In the genomic region with DNA sequence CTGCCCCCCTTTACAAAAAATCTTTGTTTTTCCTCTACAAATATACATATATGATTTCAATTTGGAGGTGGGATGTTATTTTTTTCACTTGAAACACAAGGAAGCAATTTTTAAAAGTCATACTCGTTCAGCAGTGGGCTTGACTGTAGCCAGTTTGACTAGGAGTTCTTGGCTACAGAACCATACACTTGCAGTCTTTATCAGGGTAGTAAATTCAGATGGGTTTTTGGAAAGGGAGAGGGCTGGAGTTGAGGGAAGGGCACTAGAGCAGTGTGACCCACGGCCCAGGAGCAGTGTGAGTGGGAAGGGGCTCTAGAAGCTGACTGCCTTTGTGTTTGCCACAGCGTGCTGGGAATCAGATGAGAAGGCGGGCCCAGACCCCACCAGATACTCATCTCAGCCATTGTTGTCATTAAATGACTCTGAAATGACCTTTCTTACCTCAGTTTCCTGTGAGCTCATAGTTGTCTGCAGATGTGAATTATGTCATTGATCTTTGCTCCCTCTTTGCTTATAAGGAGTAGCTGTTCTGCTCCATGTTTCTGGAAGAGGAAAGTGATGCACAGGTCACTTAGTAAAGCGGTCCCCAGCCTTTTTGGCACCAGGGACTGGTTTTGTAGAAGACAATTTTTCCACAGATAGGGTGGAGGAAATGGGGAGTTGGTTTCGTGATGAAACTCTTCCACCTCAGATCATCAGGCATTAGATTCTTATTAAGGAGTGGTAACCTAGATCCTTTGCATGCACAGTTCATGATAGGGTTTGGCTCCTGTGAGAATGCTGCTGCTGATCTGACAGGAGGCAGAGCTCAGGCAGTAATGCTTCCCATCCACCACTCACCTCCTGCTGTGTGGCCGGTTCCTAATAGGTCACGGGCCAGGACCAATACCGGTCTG, we compare ENCODE assay signal across 8 cellular contexts.
DNase-seq lines count a peak whose midpoint lies in the region; ATAC-seq, FAIRE-seq and TF ChIP-seq lines count a peak whose summit lies in the region.

No MANE protein-coding gene starts in this region.

- peaks cover 81% of the 10 kb centered on the region for H3K4me1 Mint-ChIP-seq in T-helper 1 cell treated with Interleukin-12 subunit alpha and Interleukin-12 subunit beta and Interleukin-4 antibody, amounts not matched to agents 30 μg/mL and 1 μg/mL, for 36 hours (ENCODE audit: low read depth)
- peaks cover 86% of the 10 kb centered on the region for H3K4me1 Mint-ChIP-seq in osteocyte (ENCODE audit: unreplicated experiment)

- H3K27me3 ChIP-seq in dorsolateral prefrontal cortex = no peaks in the 10 kb centered on the region

- H3K27ac ChIP-seq in dorsolateral prefrontal cortex = peak overlapping the region in 37 of 59 donors; percentile 1 to 78 (median 31)

- H3K4me3 Mint-ChIP-seq in T-helper 1 cell treated with Interleukin-12 subunit alpha and Interleukin-12 subunit beta and Interleukin-4 antibody, amounts not matched to agents 30 μg/mL and 1 μg/mL, for 36 hours = peak overlapping the region; percentile 85
- peak overlapping the region; percentile 57 for H3K4me3 Mint-ChIP-seq in osteocyte (ENCODE audit: unreplicated experiment)

- peaks cover 15% of the 10 kb centered on the region for H3K36me3 Mint-ChIP-seq in T-helper 1 cell treated with Interleukin-12 subunit alpha and Interleukin-12 subunit beta and Interleukin-4 antibody, amounts not matched to agents 30 μg/mL and 1 μg/mL, for 36 hours (ENCODE audit: low read depth)
- H3K36me3 Mint-ChIP-seq in osteocyte (ENCODE audit: unreplicated experiment) = peaks cover 8% of the 10 kb centered on the region

- no peaks in the 10 kb centered on the region for H3K9me3 Mint-ChIP-seq in T-helper 1 cell treated with Interleukin-12 subunit alpha and Interleukin-12 subunit beta and Interleukin-4 antibody, amounts not matched to agents 30 μg/mL and 1 μg/mL, for 36 hours
- no peaks in the 10 kb centered on the region for H3K9me3 Mint-ChIP-seq in osteocyte (ENCODE audit: unreplicated experiment)

- no peak for TF ChIP-seq CTCF in dorsolateral prefrontal cortex (IDR thresholded peaks at IDR 0.05 in 54 of 56, conservative IDR thresholded peaks at IDR 0.05 in 2 of 56; ENCODE audit: low read depth in 1 of 56, partially characterized antibody in 56 of 56)
- TF ChIP-seq CTCF in osteocyte (IDR thresholded peaks at IDR 0.05) = no peak

- DNase-seq in GM12891 (ENCODE audit: insufficient read length, low spot score) = no peak
- DNase-seq in dorsolateral prefrontal cortex = no peak
- DNase-seq in osteocyte (ENCODE audit: extremely low spot score, unreplicated experiment) = no peak
- DNase-seq in NCI-H2196 (lab: John Stamatoyannopoulos, UW; ENCODE audit: unreplicated experiment) = no peak
- DNase-seq in OCI-M2 (lab: John Stamatoyannopoulos, UW; ENCODE audit: unreplicated experiment) = no peak
- DNase-seq in NCI-H524 treated with DMSO at 0.1 percent for 48 hours (lab: John Stamatoyannopoulos, UW) = no peak

- peak; percentile 40 for FAIRE-seq in GM12891 (lab: Jason Lieb, UNC)

- no peak overlapping the region for H3K4me3 ChIP-seq in dorsolateral prefrontal cortex

- peak; percentile 39; the same call in 1 of the 2 replicates for TF ChIP-seq POLR2A in GM12891 (IDR thresholded peaks at IDR 0.05; ENCODE audit: low read depth, low read length)

- H3K27ac Mint-ChIP-seq in T-helper 1 cell treated with Interleukin-12 subunit alpha and Interleukin-12 subunit beta and Interleukin-4 antibody, amounts not matched to agents 30 μg/mL and 1 μg/mL, for 36 hours = peak overlapping the region; percentile 87
- H3K27ac Mint-ChIP-seq in osteocyte (ENCODE audit: unreplicated experiment) = peak overlapping the region; percentile 96

- no peak for ATAC-seq in esophagus mucosa

- intact Hi-C loops in dorsolateral prefrontal cortex (cut with DNase I) = no loop called here

- H3K27me3 Mint-ChIP-seq in T-helper 1 cell treated with Interleukin-12 subunit alpha and Interleukin-12 subunit beta and Interleukin-4 antibody, amounts not matched to agents 30 μg/mL and 1 μg/mL, for 36 hours (ENCODE audit: low read depth) = no peaks in the 10 kb centered on the region
- no peaks in the 10 kb centered on the region for H3K27me3 Mint-ChIP-seq in osteocyte (ENCODE audit: unreplicated experiment)

TF ChIP-seq in GM12891, 5 proteins besides CTCF, POLR2A, EP300 and RAD21:
- no peak for TF ChIP-seq POU2F2 (IDR thresholded peaks at IDR 0.05; ENCODE audit: low read depth, low read length)
- peak; percentile 45 for TF ChIP-seq POLR2AphosphoS5 (IDR thresholded peaks at IDR 0.05; ENCODE audit: low read depth, low read length)
- 0 out of 2 replicates have a peak, but pooled peaks have one; percentile 24 for TF ChIP-seq TAF1 (IDR thresholded peaks at IDR 0.05; ENCODE audit: low read depth, low read length)
- no peak for TF ChIP-seq SPI1 (IDR thresholded peaks at IDR 0.05; ENCODE audit: low read depth, low read length)
- TF ChIP-seq PAX5 (IDR thresholded peaks at IDR 0.05; ENCODE audit: insufficient read depth, low read length, severe bottlenecking) = no peak
